ENCODE assay signal across 2 cellular contexts in genomic region chr1:37606481-37607263, GRCh38.
TF ChIP-seq lines count a peak whose summit lies in the region.

No MANE protein-coding gene starts in this region.

TF ChIP-seq in IMR-90, 13 proteins besides CTCF, POLR2A, EP300 and RAD21:
- TF ChIP-seq CEBPB (IDR thresholded peaks at IDR 0.05; ENCODE audit: low read depth, low read length) (peak; percentile 84), MXI1 (IDR thresholded peaks at IDR 0.05; ENCODE audit: borderline replicate concordance, low read depth, low read length) (no peak)

TF ChIP-seq in HEK293T, 16 proteins besides CTCF, POLR2A, EP300 and RAD21:
- TF ChIP-seq CTBP1 (IDR thresholded peaks at IDR 0.05; ENCODE audit: borderline replicate concordance) (no peak), HDGF (IDR thresholded peaks at IDR 0.05; ENCODE audit: borderline replicate concordance) (no peak), L3MBTL2 (conservative IDR thresholded peaks at IDR 0.05) (no peak), FOXA1 (IDR thresholded peaks at IDR 0.05) (no peak), SUZ12 (IDR thresholded peaks at IDR 0.05) (no peak), LEF1 (IDR thresholded peaks at IDR 0.05; ENCODE audit: borderline replicate concordance) (no peak), ELF4 (IDR thresholded peaks at IDR 0.05) (no peak)
